In genomic region chr12:19908825-19909224, GRCh38 we compare ENCODE assay signal across 1 cellular context.
TF ChIP-seq lines count a peak whose summit lies in the region.

No MANE protein-coding gene starts in this region.

TF ChIP-seq in GM12878, 131 proteins besides CTCF, POLR2A, EP300 and RAD21 (continued from another document):
- no peak for TF ChIP-seq ZBTB4 (CRISPR knock-in tag; IDR thresholded peaks at IDR 0.05)
